1 cellular context compared by ENCODE assay signal in genomic region chr6:26412225-26412624, GRCh38.
TF ChIP-seq lines count a peak whose summit lies in the region.

No MANE protein-coding gene starts in this region.

TF ChIP-seq in K562, 482 proteins besides CTCF, POLR2A, EP300 and RAD21:
- no peak for TF ChIP-seq CEBPB (tag; IDR thresholded peaks at IDR 0.05)
- TF ChIP-seq ETV6 (IDR thresholded peaks at IDR 0.05; ENCODE audit: borderline replicate concordance in 1 of 2, low read depth in 2 of 2, low read length in 1 of 2) = no peak
- no peak for TF ChIP-seq ETV6 (CRISPR knock-in tag; IDR thresholded peaks at IDR 0.05; ENCODE audit: borderline replicate concordance)
- no peak for TF ChIP-seq GABPA (tag; conservative IDR thresholded peaks at IDR 0.05; ENCODE audit: low read depth)
- no peak for TF ChIP-seq SMARCB1 (IDR thresholded peaks at IDR 0.05; ENCODE audit: insufficient read length, low read depth)
- no peak for TF ChIP-seq ZNF311 (CRISPR knock-in tag; IDR thresholded peaks at IDR 0.05)
- no peak for TF ChIP-seq NONO (IDR thresholded peaks at IDR 0.05; ENCODE audit: low read depth in 2 of 2, low read length in 1 of 2)
- no peak for TF ChIP-seq KLF10 (CRISPR knock-in tag; IDR thresholded peaks at IDR 0.05)
- no peak for TF ChIP-seq NFATC3 (IDR thresholded peaks at IDR 0.05)
- TF ChIP-seq NFRKB (IDR thresholded peaks at IDR 0.05; ENCODE audit: low read depth) = no peak
- no peak for TF ChIP-seq TAF15 (IDR thresholded peaks at IDR 0.05; ENCODE audit: low read depth, low read length)
- TF ChIP-seq ZNF253 (CRISPR knock-in tag; conservative IDR thresholded peaks at IDR 0.05) = no peak
- TF ChIP-seq GTF2F1 (IDR thresholded peaks at IDR 0.05; ENCODE audit: low read depth, low read length) = no peak
- no peak for TF ChIP-seq REST (CRISPR knock-in tag; IDR thresholded peaks at IDR 0.05; ENCODE audit: low read depth)
- no peak for TF ChIP-seq ZNF121 (CRISPR knock-in tag; conservative IDR thresholded peaks at IDR 0.05)
- TF ChIP-seq ZBTB33 (CRISPR knock-in tag; IDR thresholded peaks at IDR 0.05) = no peak
- no peak for TF ChIP-seq MCM5 (IDR thresholded peaks at IDR 0.05; ENCODE audit: low read depth)
- TF ChIP-seq CBFB (CRISPR knock-in tag; IDR thresholded peaks at IDR 0.05) = no peak
- TF ChIP-seq CXXC5 (CRISPR knock-in tag; IDR thresholded peaks at IDR 0.05) = no peak
- TF ChIP-seq HOMEZ (CRISPR knock-in tag; IDR thresholded peaks at IDR 0.05) = no peak
- TF ChIP-seq ARID3B (CRISPR knock-in tag; IDR thresholded peaks at IDR 0.05; ENCODE audit: borderline replicate concordance) = no peak
TF ChIP-seq in K562: peak in this region for 0.
